In the genomic region with DNA sequence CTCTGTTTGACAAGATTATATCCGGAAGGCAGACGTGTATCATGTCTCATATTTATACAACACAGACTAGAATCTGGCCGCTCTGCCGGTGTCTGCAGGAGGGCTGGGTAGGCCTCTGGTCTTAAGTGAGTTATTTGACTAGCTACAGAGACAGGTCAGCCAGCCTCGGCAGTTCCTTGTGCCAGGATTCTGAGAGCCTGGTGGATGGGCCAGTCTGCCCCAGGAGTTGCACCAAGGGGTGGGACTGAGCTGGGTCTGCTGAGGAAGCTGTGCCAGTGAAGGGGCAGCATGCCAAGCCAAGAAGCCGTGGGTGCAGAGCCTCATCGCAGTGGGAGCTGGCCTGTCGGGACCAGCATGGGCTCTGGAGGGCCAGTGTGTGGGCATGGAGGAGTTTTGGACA, we compare ENCODE assay signal across 16 cellular contexts. TPM values are rescaled to one million over a fixed set of nuclear protein-coding genes. Genes with fewer than 3 reads are reported as not detected.
DNase-seq lines count a peak whose midpoint lies in the region; ATAC-seq and TF ChIP-seq lines count a peak whose summit lies in the region.
"Had no signal": no experiment of that assay in that cellular context is flagged by ENCODE, and none has a peak within 500 bp of the region (broad histone marks: within the 10 kb centered on the region; RNA-seq: fewer than 3 reads in every experiment).

No MANE protein-coding gene starts in this region.

- H3K4me2 ChIP-seq in trophoblast cell (ENCODE audit: low read length) = no peak overlapping the region
- H3K4me2 ChIP-seq: A549 had no signal

- CTCF ChIA-PET in AG04450 (lab: Charles Lee) = interaction anchor here (0.6 to 2.3 kb wide), 5 partner anchors 36 to 380 kb away, joined by 3 to 12 read pairs (median 6); no protein-coding TSS in a partner anchor

- peaks cover 16% of the 10 kb centered on the region for H3K79me2 ChIP-seq in trophoblast cell (ENCODE audit: control insufficient read depth, insufficient read depth, low read length, poor library complexity)

- peak overlapping the region; percentile 19 for H3K18ac ChIP-seq in trophoblast cell (ENCODE audit: low read length)

- no peak overlapping the region for H2BK5ac ChIP-seq in trophoblast cell (ENCODE audit: low read depth, low read length, poor library complexity)

- TF ChIP-seq CTCF in AG04450 (IDR thresholded peaks at IDR 0.05; ENCODE audit: low read depth, low read length) (no peak), adrenal gland (IDR thresholded peaks at IDR 0.05) (no peak), heart left ventricle (IDR thresholded peaks at IDR 0.05) (no peak)

- no peak overlapping the region for H4K8ac ChIP-seq in trophoblast cell (ENCODE audit: low read depth, low read length)

- H2BK12ac ChIP-seq in trophoblast cell (ENCODE audit: low read length) = no peak overlapping the region

- WGBS in adrenal gland, 4 donors = 30 to 51% (median 34%) methylated on average over 6 to 8 of the region's 8 CpGs
- WGBS in heart left ventricle, 4 donors = 36 to 54% (median 42%) methylated on average over 8 of the region's 8 CpGs
- no CpG with 5 or more reads among the region's 8 CpGs for WGBS in trophoblast cell (ENCODE audit: extremely low coverage, insufficient coverage, insufficient read length)

- no peak overlapping the region for H3K14ac ChIP-seq in trophoblast cell (ENCODE audit: low read length)

- H4K12ac ChIP-seq in trophoblast cell (ENCODE audit: low read depth, low read length) = peak overlapping the region; percentile 23

- POLR2A ChIA-PET in AG04450 (lab: Yijun Ruan, JAX) = interaction anchor here (0.7 to 1.0 kb wide), 2 partner anchors 220 to 805 kb away, joined by 3 read pairs; no protein-coding TSS in a partner anchor

- no peak overlapping the region for H2AK5ac ChIP-seq in trophoblast cell (ENCODE audit: low read length)

- H2BK120ac ChIP-seq in trophoblast cell (ENCODE audit: insufficient read depth, low read length, poor library complexity) = no peak overlapping the region

- peak overlapping the region; percentile 53 for H3K4me3 ChIP-seq in AG04450 (ENCODE audit: low read depth, low read length)
- H3K4me3 ChIP-seq in adrenal gland = peak overlapping the region in 1 of 4 donors; percentile 32
- peak overlapping the region in 7 of 12 donors; percentile 1 to 39 (median 10) for H3K4me3 ChIP-seq in heart left ventricle
- H3K4me3 ChIP-seq in trophoblast cell (ENCODE audit: low read depth, low read length) = no peak overlapping the region
- H3K4me3 ChIP-seq: A549 had no signal

- peaks cover 7% of the 10 kb centered on the region for H3K79me1 ChIP-seq in trophoblast cell (ENCODE audit: low read length)

- peak overlapping the region; percentile 11 for H2AFZ ChIP-seq in trophoblast cell (ENCODE audit: insufficient read depth, low read length, poor library complexity)

- H4K91ac ChIP-seq in trophoblast cell (ENCODE audit: low read depth, low read length) = no peak overlapping the region

- H3K4ac ChIP-seq in trophoblast cell (ENCODE audit: low read depth, low read length) = peak overlapping the region; percentile 53

- H3K4me1 ChIP-seq in adrenal gland (replicated peaks in 1 of 2) (peaks cover 41 to 98% of the 10 kb centered on the region in 2 donors), heart left ventricle (peaks cover 4 to 96% (median 82%) of the 10 kb centered on the region in 12 donors), trophoblast cell (ENCODE audit: control insufficient read depth in 1 of 2, insufficient read depth in 2 of 2, low read length in 2 of 2) (peaks cover 7 to 12% of the 10 kb centered on the region in 2 experiments)
- H3K4me1 ChIP-seq: A549 had no signal

- H3K27ac ChIP-seq in AG04450 (ENCODE audit: low read depth, low read length) = no peak overlapping the region
- peak overlapping the region; percentile 65 to 87 (median 77) for H3K27ac ChIP-seq in adrenal gland
- peak overlapping the region in 10 of 12 donors; percentile 16 to 84 (median 72) for H3K27ac ChIP-seq in heart left ventricle
- H3K27ac ChIP-seq in trophoblast cell (ENCODE audit: low read depth, low read length) = no peak overlapping the region
- H3K27ac ChIP-seq: A549 had no signal

- H3K36me3 ChIP-seq in adrenal gland (replicated peaks in 1 of 2) (no peaks in the 10 kb centered on the region), heart left ventricle (peaks cover 0 to 6% (median 0%) of the 10 kb centered on the region in 9 donors), trophoblast cell (ENCODE audit: control insufficient read depth in 1 of 2, insufficient read depth in 2 of 2, low read length in 2 of 2) (peaks cover 2 to 4% of the 10 kb centered on the region in 2 experiments)

- H3K27me3 ChIP-seq in AG04450 (ENCODE audit: control insufficient read depth, insufficient read depth, low read length) = no peaks in the 10 kb centered on the region
- H3K27me3 ChIP-seq in adrenal gland = no peaks in the 10 kb centered on the region
- H3K27me3 ChIP-seq in heart left ventricle = no peaks in the 10 kb centered on the region
- H3K27me3 ChIP-seq in trophoblast cell (ENCODE audit: insufficient read depth, low read length) = no peaks in the 10 kb centered on the region

- no peak for DNase-seq in AG04450 (ENCODE audit: low read depth, low spot score)
- peak; percentile 46 to 74 (median 50) for DNase-seq in adrenal gland
- DNase-seq in heart left ventricle = peak in 4 of 5 donors; percentile 53 to 74 (median 63)
- no peak for DNase-seq in trophoblast cell
- no peak for DNase-seq in NCI-H1694 (lab: John Stamatoyannopoulos, UW)
- no peak for DNase-seq in DMS53 treated with DMSO at 0.1 percent for 48 hours (lab: John Stamatoyannopoulos, UW; ENCODE audit: unreplicated experiment)
- DNase-seq: activated CD8-positive, alpha-beta T cell treated with anti-CD3 and anti-CD28 coated beads for 36 hours; activated naive CD8-positive, alpha-beta T cell treated with anti-CD3 and anti-CD28 coated beads, Interleukin-2, amount 50 U/mL, for 24 hours; GDM1; HCEC 1CT; NCI-H1105; T-helper 1 cell had no signal

- intact Hi-C loops in adrenal gland (cut with DNase I) (no loop called here), heart left ventricle (cut with DNase I) (loop anchor here in 8 of 10 donors (5.0 to 10.0 kb wide), 9 partner anchors 33 to 250 kb away; no protein-coding TSS in a partner anchor)

- no peak overlapping the region for H3K9ac ChIP-seq in trophoblast cell (ENCODE audit: low read length)

- peak in 3 of 4 donors; percentile 26 to 66 (median 50) for ATAC-seq in heart left ventricle
- no peak for ATAC-seq in HG02938 (IDR thresholded peaks at IDR 0.05; ENCODE audit: unreplicated experiment)
- ATAC-seq in HG03354 (IDR thresholded peaks at IDR 0.05; ENCODE audit: poor library complexity, severe bottlenecking, unreplicated experiment) = no peak
- ATAC-seq: A549; activated CD8-positive, alpha-beta T cell treated with anti-CD3 and anti-CD28 coated beads for 36 hours; activated naive CD8-positive, alpha-beta T cell treated with anti-CD3 and anti-CD28 coated beads, Interleukin-2, amount 50 U/mL, for 24 hours; left colon had no signal

- no peak for TF ChIP-seq POLR2A in adrenal gland (IDR thresholded peaks at IDR 0.05)
- TF ChIP-seq POLR2A in heart left ventricle (IDR thresholded peaks at IDR 0.05) = no peak

- H3K23ac ChIP-seq in trophoblast cell (ENCODE audit: low read length) = no peak overlapping the region

- H3K9me3 ChIP-seq in AG04450 (ENCODE audit: control insufficient read depth, insufficient read depth, low read length) (no peaks in the 10 kb centered on the region; the same call in none of the 2 replicates), adrenal gland (replicated peaks in 1 of 3) (no peaks in the 10 kb centered on the region), heart left ventricle (no peaks in the 10 kb centered on the region), trophoblast cell (ENCODE audit: insufficient read depth, low read depth, low read length) (no peaks in the 10 kb centered on the region)
- H3K9me3 ChIP-seq: A549 had no signal

RNA-seq across cellular contexts. Expression of gene SNX18, which starts 7.1 kb away (rescaled TPM):
- 68.1 and 74.1 TPM in 2 replicates for polyA plus RNA-seq in AG04450 (2011; rRNA removed)
- 110 and 113 TPM in 2 replicates for polyA minus RNA-seq in AG04450 (2011; rRNA and poly(A)+ RNA removed)
- total RNA-seq in adrenal gland = 10 to 100 TPM; 30.2 to 89.4 (median 43.2) TPM
- 10 to 100 TPM in 1 of 3 donors, 1 to 10 TPM in 2; 4.0 to 20.6 (median 5.7) TPM for polyA plus RNA-seq in adrenal gland
- total RNA-seq in heart left ventricle = 10 to 100 TPM; 18.8 to 39.6 (median 23.4) TPM
- polyA plus RNA-seq in heart left ventricle = 10 to 100 TPM in 1 of 2 donors, 1 to 10 TPM in 1; 4.1 to 16.7 TPM
- 13.2 and 13.6 TPM in 2 replicates for polyA plus RNA-seq in trophoblast cell (2013)

Comparison
In these comparisons a context has a peak if more than half of its experiments do, and no peak if none do; other contexts are left out.
1. DNase-seq: peak in adrenal gland (7 of 7) and heart left ventricle (4 of 5); none in AG04450 (single experiment), trophoblast cell (0 of 2), NCI-H1694 (single experiment) and DMS53 treated with DMSO at 0.1 percent for 48 hours (single experiment).
2. H3K27ac ChIP-seq: peak in adrenal gland (5 of 5) and heart left ventricle (10 of 12); none in AG04450 (single experiment) and trophoblast cell (single experiment).
3. ATAC-seq: peak in heart left ventricle (3 of 4); none in HG02938 (single experiment) and HG03354 (single experiment).
4. intact Hi-C loops: an anchor here in heart left ventricle (5.0 to 10.0 kb wide); none called in adrenal gland.